ENCODE assay signal across 1 cellular context in the genomic region with DNA sequence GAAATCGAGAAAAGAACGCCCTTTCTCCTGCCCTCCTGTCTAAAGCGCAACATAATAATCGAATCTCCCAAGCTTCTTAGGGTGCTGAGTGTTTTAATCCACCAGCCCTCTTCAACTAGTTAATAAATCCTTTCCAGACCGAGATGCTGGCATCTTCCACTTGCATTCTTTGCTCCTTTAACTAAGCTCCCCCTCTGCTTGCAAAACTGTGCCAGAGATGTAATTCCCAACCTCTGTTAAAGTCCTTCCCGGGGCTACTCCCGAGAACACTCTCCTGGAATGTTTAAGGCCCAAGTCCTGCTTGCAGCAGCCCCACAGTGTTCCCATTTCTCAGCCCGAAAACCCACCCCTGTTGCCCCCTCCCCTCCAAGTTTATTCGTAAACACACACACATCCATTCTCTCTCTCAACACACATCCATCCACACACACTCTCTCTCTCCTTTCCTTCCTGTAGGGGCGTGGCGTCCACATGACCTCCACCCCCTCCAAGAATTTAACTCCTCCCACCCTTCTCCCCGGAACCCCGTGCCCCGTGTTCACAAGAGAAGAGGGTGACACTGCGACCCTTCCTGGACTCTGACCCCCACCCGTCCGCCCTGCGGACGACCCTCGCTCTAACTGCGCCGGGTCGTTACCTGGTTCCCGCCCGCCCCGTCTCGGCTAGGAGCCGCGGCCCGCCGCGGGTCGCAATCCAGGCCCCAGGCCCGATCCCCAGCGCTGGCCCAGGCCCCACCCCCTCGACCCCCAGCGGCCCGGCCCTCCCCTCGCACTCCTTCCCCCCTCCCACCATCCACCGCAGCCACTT.
TF ChIP-seq lines count a peak whose summit lies in the region.

No MANE protein-coding gene starts in this region.

TF ChIP-seq in Ishikawa, 13 proteins besides CTCF, POLR2A, EP300 and RAD21 (continued from another document):
- TF ChIP-seq, protein P1, sequence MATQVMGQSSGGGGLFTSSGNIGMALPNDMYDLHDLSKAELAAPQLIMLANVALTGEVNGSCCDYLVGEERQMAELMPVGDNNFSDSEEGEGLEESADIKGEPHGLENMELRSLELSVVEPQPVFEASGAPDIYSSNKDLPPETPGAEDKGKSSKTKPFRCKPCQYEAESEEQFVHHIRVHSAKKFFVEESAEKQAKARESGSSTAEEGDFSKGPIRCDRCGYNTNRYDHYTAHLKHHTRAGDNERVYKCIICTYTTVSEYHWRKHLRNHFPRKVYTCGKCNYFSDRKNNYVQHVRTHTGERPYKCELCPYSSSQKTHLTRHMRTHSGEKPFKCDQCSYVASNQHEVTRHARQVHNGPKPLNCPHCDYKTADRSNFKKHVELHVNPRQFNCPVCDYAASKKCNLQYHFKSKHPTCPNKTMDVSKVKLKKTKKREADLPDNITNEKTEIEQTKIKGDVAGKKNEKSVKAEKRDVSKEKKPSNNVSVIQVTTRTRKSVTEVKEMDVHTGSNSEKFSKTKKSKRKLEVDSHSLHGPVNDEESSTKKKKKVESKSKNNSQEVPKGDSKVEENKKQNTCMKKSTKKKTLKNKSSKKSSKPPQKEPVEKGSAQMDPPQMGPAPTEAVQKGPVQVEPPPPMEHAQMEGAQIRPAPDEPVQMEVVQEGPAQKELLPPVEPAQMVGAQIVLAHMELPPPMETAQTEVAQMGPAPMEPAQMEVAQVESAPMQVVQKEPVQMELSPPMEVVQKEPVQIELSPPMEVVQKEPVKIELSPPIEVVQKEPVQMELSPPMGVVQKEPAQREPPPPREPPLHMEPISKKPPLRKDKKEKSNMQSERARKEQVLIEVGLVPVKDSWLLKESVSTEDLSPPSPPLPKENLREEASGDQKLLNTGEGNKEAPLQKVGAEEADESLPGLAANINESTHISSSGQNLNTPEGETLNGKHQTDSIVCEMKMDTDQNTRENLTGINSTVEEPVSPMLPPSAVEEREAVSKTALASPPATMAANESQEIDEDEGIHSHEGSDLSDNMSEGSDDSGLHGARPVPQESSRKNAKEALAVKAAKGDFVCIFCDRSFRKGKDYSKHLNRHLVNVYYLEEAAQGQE (IDR thresholded peaks at IDR 0.05; ENCODE audit: low read depth), result no peak
- TF ChIP-seq, protein P2, sequence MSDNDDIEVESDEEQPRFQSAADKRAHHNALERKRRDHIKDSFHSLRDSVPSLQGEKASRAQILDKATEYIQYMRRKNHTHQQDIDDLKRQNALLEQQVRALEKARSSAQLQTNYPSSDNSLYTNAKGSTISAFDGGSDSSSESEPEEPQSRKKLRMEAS (IDR thresholded peaks at IDR 0.05), result peak; percentile 18; the same call in 1 of the 2 replicates
